9 cellular contexts compared by ENCODE assay signal in genomic region chr5:127934791-127935256, GRCh38.
A peak's percentile ranks its signal among the peaks of the same experiment; 100 is the strongest.
DNase-seq lines count a peak whose midpoint lies in the region; ATAC-seq and TF ChIP-seq lines count a peak whose summit lies in the region.
"Had no signal": no experiment of that assay in that cellular context is flagged by ENCODE, and none has a peak within 500 bp of the region (broad histone marks: within the 10 kb centered on the region; RNA-seq: fewer than 3 reads in every experiment).

No MANE protein-coding gene starts in this region.

- no peak for TF ChIP-seq CTCF in adrenal gland (IDR thresholded peaks at IDR 0.05)
- TF ChIP-seq CTCF in lower lobe of right lung (IDR thresholded peaks at IDR 0.05), result no peak
- no peak for TF ChIP-seq CTCF in GM13977 (IDR thresholded peaks at IDR 0.05; ENCODE audit: extremely low read depth, insufficient read depth, missing control alignments)

- peak overlapping the region in 1 of 5 donors; percentile 36 for H3K27ac ChIP-seq in adrenal gland
- H3K27ac ChIP-seq in lower lobe of right lung, result peak overlapping the region; percentile 67
- H3K27ac ChIP-seq in Karpas-422 (ENCODE audit: low read length), result no peak overlapping the region

- no peaks in the 10 kb centered on the region for H3K9me3 ChIP-seq in adrenal gland (replicated peaks in 1 of 3)
- no peaks in the 10 kb centered on the region for H3K9me3 ChIP-seq in lower lobe of right lung
- no peaks in the 10 kb centered on the region for H3K9me3 ChIP-seq in Karpas-422 (ENCODE audit: low read length)

- DNase-seq in DMS153 treated with DMSO at 0.1 percent for 48 hours (lab: John Stamatoyannopoulos, UW; ENCODE audit: unreplicated experiment) (peak; percentile 43), NCI-H1436 treated with DMSO at 0.1 percent for 48 hours (lab: John Stamatoyannopoulos, UW) (peak; percentile 63), adrenal gland (peak in 4 of 7 donors; percentile 7 to 31 (median 22)), lower lobe of right lung (no peak), sciatic nerve (ENCODE audit: low spot score) (no peak), GM13977 (ENCODE audit: low spot score) (no peak), Karpas-422 (no peak)
- DNase-seq: cortex of kidney had no signal

- H3K4me3 ChIP-seq in adrenal gland (no peak overlapping the region), lower lobe of right lung (no peak overlapping the region), Karpas-422 (ENCODE audit: low read length) (no peak overlapping the region)

- H2AFZ ChIP-seq in Karpas-422 (ENCODE audit: low read length), result no peak overlapping the region

- no peaks in the 10 kb centered on the region for H4K20me1 ChIP-seq in Karpas-422 (ENCODE audit: insufficient read depth, low read depth, low read length)

- H3K9ac ChIP-seq in Karpas-422 (ENCODE audit: low read length), result no peak overlapping the region

- intact Hi-C loops in adrenal gland (cut with DNase I) (no loop called here), lower lobe of right lung (cut with DNase I) (no loop called here), sciatic nerve (cut with DNase I) (no loop called here)

- no peak for TF ChIP-seq POLR2A in adrenal gland (IDR thresholded peaks at IDR 0.05)

- H3K79me2 ChIP-seq in Karpas-422 (ENCODE audit: low read length), result no peaks in the 10 kb centered on the region

- 33 to 47% (median 36%) methylated on average over 1 of the region's 1 CpG for WGBS in adrenal gland, 4 donors

- H3K9me2 ChIP-seq in Karpas-422 (replicated peaks; ENCODE audit: insufficient read depth, low read length), result no peaks in the 10 kb centered on the region

- H3K4me1 ChIP-seq in adrenal gland (replicated peaks in 1 of 2) (no peaks in the 10 kb centered on the region), lower lobe of right lung (peaks cover 9% of the 10 kb centered on the region), Karpas-422 (ENCODE audit: low read length) (no peaks in the 10 kb centered on the region)

- ATAC-seq in lower lobe of right lung, result peak; percentile 94 to 96
- no peak for ATAC-seq in HG02840 (IDR thresholded peaks at IDR 0.05; ENCODE audit: low FRiP score, unreplicated experiment)
- no peak for ATAC-seq in sciatic nerve

- H3K4me2 ChIP-seq in Karpas-422 (ENCODE audit: low read depth, low read length, poor library complexity, severe bottlenecking), result no peak overlapping the region

- H3K27me3 ChIP-seq in adrenal gland (no peaks in the 10 kb centered on the region), lower lobe of right lung (ENCODE audit: low read depth) (no peaks in the 10 kb centered on the region), Karpas-422 (ENCODE audit: low read length) (no peaks in the 10 kb centered on the region)

- no peaks in the 10 kb centered on the region for H3K36me3 ChIP-seq in adrenal gland (replicated peaks in 1 of 2)
- H3K36me3 ChIP-seq in lower lobe of right lung, result no peaks in the 10 kb centered on the region
- no peaks in the 10 kb centered on the region for H3K36me3 ChIP-seq in Karpas-422 (ENCODE audit: insufficient read depth, low read length)

- in situ Hi-C loops in GM13977 (cut with MboI; ENCODE audit: low pct_unique_long_range_greater_than_20kb, low sequenced_read_pairs, unreplicated experiment), result no loop called here

Comparison
In these comparisons a context has a peak if more than half of its experiments do, and no peak if none do; other contexts are left out.
1. DNase-seq: peak in DMS153 treated with DMSO at 0.1 percent for 48 hours (single experiment), NCI-H1436 treated with DMSO at 0.1 percent for 48 hours (single experiment) and adrenal gland (4 of 7); none in lower lobe of right lung (single experiment), sciatic nerve (single experiment), GM13977 (single experiment) and Karpas-422 (single experiment).
2. ATAC-seq: peak in lower lobe of right lung (2 of 2); none in HG02840 (single experiment) and sciatic nerve (single experiment).